9 cellular contexts compared by ENCODE assay signal in the genomic region with DNA sequence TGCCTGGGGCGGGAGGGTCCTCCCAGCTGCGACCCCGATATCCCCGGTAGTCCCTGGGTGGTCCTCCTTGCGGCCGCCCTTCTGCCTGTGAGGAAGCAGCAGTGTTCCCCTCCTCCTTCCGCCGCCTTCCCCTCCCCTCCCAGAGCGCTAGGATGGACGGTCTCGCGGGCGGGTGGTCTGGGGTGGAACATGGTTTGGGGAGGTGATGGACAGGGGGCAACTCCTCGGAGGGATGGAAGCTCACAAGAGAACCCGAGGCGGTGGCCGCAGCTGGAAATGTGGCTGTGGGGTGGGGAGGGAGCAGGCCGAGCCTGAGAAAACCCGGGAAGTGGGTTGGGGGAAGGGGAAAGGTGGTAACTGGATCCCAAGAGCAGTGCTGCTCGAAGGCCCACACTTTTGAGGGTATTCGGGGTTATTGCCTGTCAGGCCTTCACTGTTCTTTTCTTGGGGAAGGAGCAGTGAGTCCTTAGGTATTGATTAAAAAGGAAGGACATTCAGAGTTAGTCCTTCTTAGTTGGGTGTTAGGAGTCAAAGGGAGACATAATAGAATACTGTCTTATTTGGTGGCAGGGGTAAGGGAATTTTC. TPM values are rescaled to one million over a fixed set of nuclear protein-coding genes. Genes with fewer than 3 reads are reported as not detected.
DNase-seq lines count a peak whose midpoint lies in the region; ATAC-seq, FAIRE-seq and TF ChIP-seq lines count a peak whose summit lies in the region.
"Had no signal": no experiment of that assay in that cellular context is flagged by ENCODE, and none has a peak within 500 bp of the region (broad histone marks: within the 10 kb centered on the region; RNA-seq: fewer than 3 reads in every experiment).

No MANE protein-coding gene starts in this region.

- no peaks in the 10 kb centered on the region for H3K27me3 ChIP-seq in BE2C

- H3K9me3 ChIP-seq in BE2C: no peaks in the 10 kb centered on the region

- DNase-seq in BE2C (peak; percentile 47), GM19239 (ENCODE audit: insufficient read length, low spot score) (no peak), SK-N-DZ (ENCODE audit: low spot score) (peak; percentile 37), caudate nucleus (lab: John Stamatoyannopoulos, UW) (peak in 49 of 61 donors; percentile 8 to 83 (median 55)), kidney tubule cell (ENCODE audit: low spot score) (peak; percentile 37)
- peak; percentile 55 to 63 for DNase-seq in stimulated activated CD4-positive, alpha-beta T cell treated with anti-CD3 and anti-CD28 coated beads, Interleukin-2, amount 100 ng/mL, for 24 hours
- no peak for DNase-seq in effector CD4-positive, alpha-beta T cell

- peak; percentile 23 for ATAC-seq in HG03442 (IDR thresholded peaks at IDR 0.05; ENCODE audit: unreplicated experiment)

- H3K4me3 ChIP-seq in BE2C (ENCODE audit: low read depth, low read length): peak overlapping the region; percentile 78

- H3K27ac ChIP-seq in caudate nucleus (ENCODE audit: low read depth, low read length): peak overlapping the region; percentile 85

- peak; percentile 67 for FAIRE-seq in GM19239 (lab: Jason Lieb, UNC)
- FAIRE-seq: TTC549 had no signal

- no peak for TF ChIP-seq CTCF in BE2C (IDR thresholded peaks at IDR 0.05; ENCODE audit: low read depth, low read length)

- H3K36me3 ChIP-seq in BE2C: peaks cover 17% of the 10 kb centered on the region

- no peaks in the 10 kb centered on the region; the same call in 1 of the 2 replicates for H3K4me1 ChIP-seq in BE2C

RNA-seq across cellular contexts. Expression of a gene that starts 0.6 kb away (rescaled TPM):
- polyA plus RNA-seq in BE2C (2012; ENCODE audit: insufficient read depth, insufficient read length, low read depth): 119 TPM
- polyA plus RNA-seq in SK-N-DZ (2014; cell fraction: cytosol; rRNA removed): 19.9 and 23.2 TPM in 2 replicates
- polyA plus RNA-seq in SK-N-DZ (2014; cell fraction: nucleus; rRNA removed): 13.2 and 17.3 TPM in 2 replicates

RNA-seq across cellular contexts. Expression of a gene that starts 59.9 kb away (rescaled TPM):
- 4.7 TPM for polyA plus RNA-seq in BE2C (2012; ENCODE audit: insufficient read depth, insufficient read length, low read depth)
- 17.0 and 32.3 TPM in 2 replicates for polyA plus RNA-seq in SK-N-DZ (2014; cell fraction: cytosol; rRNA removed)
- 7.4 and 10.9 TPM in 2 replicates for polyA plus RNA-seq in SK-N-DZ (2014; cell fraction: nucleus; rRNA removed)

Comparison
In these comparisons a context has a peak if more than half of its experiments do, and no peak if none do; other contexts are left out.
1. DNase-seq: peak in BE2C (single experiment), SK-N-DZ (single experiment), caudate nucleus (49 of 61), kidney tubule cell (single experiment) and stimulated activated CD4-positive, alpha-beta T cell treated with anti-CD3 and anti-CD28 coated beads, Interleukin-2, amount 100 ng/mL, for 24 hours (2 of 2); none in GM19239 (single experiment) and effector CD4-positive, alpha-beta T cell (single experiment).